1 cellular context compared by ENCODE assay signal in genomic region chr13:32316030-32316344, GRCh38.
TF ChIP-seq lines count a peak whose summit lies in the region.

No MANE protein-coding gene starts in this region.

TF ChIP-seq in GM23338, 12 proteins besides CTCF, POLR2A, EP300 and RAD21 (continued from another document):
- TF ChIP-seq REST (IDR thresholded peaks at IDR 0.05; ENCODE audit: unreplicated experiment) = no peak
- TF ChIP-seq ZNF331 (CRISPR knock-in tag; IDR thresholded peaks at IDR 0.05; ENCODE audit: low read depth) = no peak
- no peak for TF ChIP-seq EZH2phosphoT487 (IDR thresholded peaks at IDR 0.05; ENCODE audit: unreplicated experiment)
- no peak for TF ChIP-seq ETS1 (IDR thresholded peaks at IDR 0.05)
- no peak for TF ChIP-seq ZNF114 (CRISPR knock-in tag; IDR thresholded peaks at IDR 0.05)
- TF ChIP-seq EZH2 (IDR thresholded peaks at IDR 0.05; ENCODE audit: low read depth, unreplicated experiment) = no peak
- no peak for TF ChIP-seq CREB1 (CRISPR knock-in tag; IDR thresholded peaks at IDR 0.05; ENCODE audit: low read depth)
